Comparison of ENCODE assay signal across 10 cellular contexts in genomic region chr7:150339369-150339768, GRCh38. TPM values are rescaled to one million over a fixed set of nuclear protein-coding genes. Genes with fewer than 3 reads are reported as not detected.
DNase-seq lines count a peak whose midpoint lies in the region; ATAC-seq and TF ChIP-seq lines count a peak whose summit lies in the region.
"Had no signal": no experiment of that assay in that cellular context is flagged by ENCODE, and none has a peak within 500 bp of the region (broad histone marks: within the 10 kb centered on the region; RNA-seq: fewer than 3 reads in every experiment).

No MANE protein-coding gene starts in this region.

- peaks cover 47% of the 10 kb centered on the region for H3K27me3 Mint-ChIP-seq in stimulated activated naive CD8-positive, alpha-beta T cell treated with anti-CD3 and anti-CD28 coated beads, Interleukin-15, amount 100 ng/mL, for 72 hours
- peaks cover 45% of the 10 kb centered on the region for H3K27me3 Mint-ChIP-seq in neural crest cell (ENCODE audit: low read depth)

- intact Hi-C loops in left colon (cut with DNase I, micrococcal nuclease), result no loop called here

- H3K4me1 Mint-ChIP-seq in stimulated activated naive CD8-positive, alpha-beta T cell treated with anti-CD3 and anti-CD28 coated beads, Interleukin-15, amount 100 ng/mL, for 72 hours, result peaks cover 33% of the 10 kb centered on the region
- peaks cover 21% of the 10 kb centered on the region for H3K4me1 Mint-ChIP-seq in neural crest cell

- H3K36me3 Mint-ChIP-seq in neural crest cell (ENCODE audit: low read depth), result no peaks in the 10 kb centered on the region

- ATAC-seq in stimulated activated naive CD8-positive, alpha-beta T cell treated with anti-CD3 and anti-CD28 coated beads, Interleukin-15, Interleukin-2, amounts not matched to agents 100 U/mL and 50 U/mL, for 24 hours, result peak; percentile 4
- ATAC-seq in stimulated activated naive CD8-positive, alpha-beta T cell treated with anti-CD3 and anti-CD28 coated beads, Interleukin-15, amount 100 ng/mL, for 72 hours, result no peak
- ATAC-seq in HG03095 (IDR thresholded peaks at IDR 0.05; ENCODE audit: unreplicated experiment) (no peak), left colon (no peak), HG02884 (IDR thresholded peaks at IDR 0.05; ENCODE audit: unreplicated experiment) (no peak)

- no peak overlapping the region for H3K27ac Mint-ChIP-seq in stimulated activated naive CD8-positive, alpha-beta T cell treated with anti-CD3 and anti-CD28 coated beads, Interleukin-15, amount 100 ng/mL, for 72 hours
- no peak overlapping the region for H3K27ac Mint-ChIP-seq in neural crest cell (ENCODE audit: unreplicated experiment)

- DNase-seq in stimulated activated naive CD8-positive, alpha-beta T cell treated with anti-CD3 and anti-CD28 coated beads, Interleukin-15, Interleukin-2, amounts not matched to agents 100 U/mL and 50 U/mL, for 24 hours, result no peak
- no peak for DNase-seq in stimulated activated naive CD8-positive, alpha-beta T cell treated with anti-CD3 and anti-CD28 coated beads, Interleukin-15, amount 100 ng/mL, for 72 hours
- DNase-seq in fibroblast of pulmonary artery (ENCODE audit: low read depth) (no peak), neural crest cell (ENCODE audit: low read depth, low spot score) (no peak), left colon (no peak), retina (no peak)
- DNase-seq: erythroblast had no signal

- peak overlapping the region; percentile 64 for H3K4me3 ChIP-seq in fibroblast of pulmonary artery (replicated peaks; ENCODE audit: low read depth, low read length)

- peaks cover 0 to 8% of the 10 kb centered on the region in 2 donors for H3K9me3 Mint-ChIP-seq in stimulated activated naive CD8-positive, alpha-beta T cell treated with anti-CD3 and anti-CD28 coated beads, Interleukin-15, amount 100 ng/mL, for 72 hours
- H3K9me3 Mint-ChIP-seq in neural crest cell, result no peaks in the 10 kb centered on the region

- TF ChIP-seq CTCF in fibroblast of pulmonary artery (IDR thresholded peaks at IDR 0.05; ENCODE audit: low read length, missing control alignments), result no peak
- TF ChIP-seq CTCF in neural crest cell (conservative IDR thresholded peaks at IDR 0.05), result no peak

- peak overlapping the region in 1 of 2 donors; percentile 13 for H3K4me3 Mint-ChIP-seq in stimulated activated naive CD8-positive, alpha-beta T cell treated with anti-CD3 and anti-CD28 coated beads, Interleukin-15, amount 100 ng/mL, for 72 hours
- H3K4me3 Mint-ChIP-seq in neural crest cell, result peak overlapping the region; percentile 61

RNA-seq across cellular contexts. Expression of gene RARRES2, which starts 2.1 kb away (rescaled TPM):
- total RNA-seq in neural crest cell, result 24.4 and 26.3 TPM in 2 replicates
- total RNA-seq in left colon, result 100 to 1,000 TPM in 1 of 2 donors, 10 to 100 TPM in 1; 61.1 to 115 TPM
- total RNA-seq: A673 had no signal

RNA-seq across cellular contexts. Expression of gene ACTR3C, which starts 16.0 kb away (rescaled TPM):
- 0.49 and 0.61 TPM in 2 replicates for total RNA-seq in neural crest cell
- 10 to 100 TPM; 20.2 to 38.0 TPM for total RNA-seq in left colon

RNA-seq across cellular contexts. Expression of gene LRRC61, which starts 16.2 kb away (rescaled TPM):
- total RNA-seq in neural crest cell, result 23.2 and 26.3 TPM in 2 replicates
- 10 to 100 TPM; 10.1 to 12.2 TPM for total RNA-seq in left colon

RNA-seq across cellular contexts. Expression of gene REPIN1, which starts 29.3 kb away (rescaled TPM):
- total RNA-seq in neural crest cell (212 and 224 TPM in 2 replicates), left colon (100 to 1,000 TPM; 168 to 209 TPM)

RNA-seq across cellular contexts. Expression of gene ZNF775, which starts 39.8 kb away (rescaled TPM):
- total RNA-seq in neural crest cell (13.3 and 16.5 TPM in 2 replicates), left colon (1 to 10 TPM; 7.1 to 8.7 TPM)

Comparison
In these comparisons a context has a peak if more than half of its experiments do, and no peak if none do; other contexts are left out.
1. RNA of gene ACTR3C, which starts 16.0 kb away (total RNA-seq): 20.2 to 38.0 TPM in left colon; 0.49 to 0.61 TPM in neural crest cell; every median in the first group is over 10 times any median in the second.